In genomic region chr17:40582328-40582901, GRCh38 we compare ENCODE assay signal across 9 cellular contexts. TPM values are rescaled to one million over a fixed set of nuclear protein-coding genes. Genes with fewer than 3 reads are reported as not detected.
DNase-seq lines count a peak whose midpoint lies in the region; ATAC-seq, FAIRE-seq and TF ChIP-seq lines count a peak whose summit lies in the region.
"Had no signal": no experiment of that assay in that cellular context is flagged by ENCODE, and none has a peak within 500 bp of the region (broad histone marks: within the 10 kb centered on the region; RNA-seq: fewer than 3 reads in every experiment).

No MANE protein-coding gene starts in this region.

- no TSS peak for BruUV-seq in GM12878 (replicated peaks; lab: Mats Ljungman, UMichigan)

- H3K9me3 Mint-ChIP-seq in natural killer cell treated with Interleukin-12 subunit alpha and Interleukin-12 subunit beta and Interleukin-15 and Interleukin-18, amount 100 ng/mL, for 72 hours = peaks cover 12% of the 10 kb centered on the region

- peak overlapping the region; percentile 49 for H3K4me2 ChIP-seq in GM12878 (ENCODE audit: control insufficient read depth, insufficient read depth)

- no peak for TF ChIP-seq POLR2A in Peyer's patch (IDR thresholded peaks at IDR 0.05)
- TF ChIP-seq POLR2A in GM12878 (IDR thresholded peaks at IDR 0.05; ENCODE audit: low read depth, low read length) = no peak

- TF ChIP-seq CTCF in Peyer's patch (IDR thresholded peaks at IDR 0.05) (no peak), GM12878 (IDR thresholded peaks at IDR 0.05 in 2 of 3, conservative IDR thresholded peaks at IDR 0.05 in 1 of 3; ENCODE audit: control insufficient read depth in 2 of 3, extremely low read depth in 1 of 3, insufficient read depth in 1 of 3, low read depth in 3 of 3, low read length in 3 of 3) (no peak), WERI-Rb-1 (IDR thresholded peaks at IDR 0.05; ENCODE audit: low read depth, low read length) (no peak)

- H3K36me3 ChIP-seq in Peyer's patch (no peaks in the 10 kb centered on the region), GM12878 (ENCODE audit: control insufficient read depth in 2 of 2, insufficient read depth in 2 of 2, low read length in 1 of 2) (no peaks in the 10 kb centered on the region), WERI-Rb-1 (no peaks in the 10 kb centered on the region)

- no peaks in the 10 kb centered on the region for H4K20me1 ChIP-seq in GM12878 (ENCODE audit: control insufficient read depth, insufficient read depth)

- H3K9me3 ChIP-seq in Peyer's patch (no peaks in the 10 kb centered on the region), GM12878 (replicated peaks; ENCODE audit: control insufficient read depth, insufficient read depth, low read length) (peaks cover 6% of the 10 kb centered on the region), WERI-Rb-1 (ENCODE audit: severe bottlenecking) (peaks cover 25% of the 10 kb centered on the region)

- no peak overlapping the region for H2AFZ ChIP-seq in GM12878 (ENCODE audit: control insufficient read depth, low read depth, low read length)

- H3K4me1 ChIP-seq in Peyer's patch = peaks cover 0 to 21% (median 4%) of the 10 kb centered on the region in 4 donors
- H3K4me1 ChIP-seq in GM12878 (ENCODE audit: control insufficient read depth, insufficient read depth, low read length) = peaks cover 28% of the 10 kb centered on the region

- FAIRE-seq in GM12878 (lab: Jason Lieb, UNC) = peak; percentile 59
- FAIRE-seq: astrocyte had no signal

- H3K79me2 ChIP-seq in GM12878 (ENCODE audit: control insufficient read depth, insufficient read depth, low read length) = no peaks in the 10 kb centered on the region

- H3K36me3 Mint-ChIP-seq in natural killer cell treated with Interleukin-12 subunit alpha and Interleukin-12 subunit beta and Interleukin-15 and Interleukin-18, amount 100 ng/mL, for 72 hours = peaks cover 25% of the 10 kb centered on the region

- RAD21 ChIA-PET in GM12878 (lab: Charles Lee; ENCODE audit: unreplicated experiment) = interaction anchor here (1.0 to 3.6 kb wide), 8 partner anchors 15 to 40 kb away, joined by 4 to 31 read pairs (median 8); no protein-coding TSS in a partner anchor

- TF ChIP-seq RAD21 in GM12878 (IDR thresholded peaks at IDR 0.05; ENCODE audit: insufficient read depth, low read depth, low read length) = 0 out of 2 replicates have a peak, but pooled peaks have one; percentile 4

- peak overlapping the region in 1 of 2 donors; percentile 39 for H3K27ac Mint-ChIP-seq in natural killer cell treated with Interleukin-12 subunit alpha and Interleukin-12 subunit beta and Interleukin-15 and Interleukin-18, amount 100 ng/mL, for 72 hours

- ATAC-seq in GM19467 (IDR thresholded peaks at IDR 0.05; ENCODE audit: unreplicated experiment) (peak; percentile 90), HG03521 (IDR thresholded peaks at IDR 0.05; ENCODE audit: unreplicated experiment) (peak; percentile 74), GM12878 (peak; percentile 87)
- ATAC-seq in natural killer cell treated with Interleukin-12 subunit alpha and Interleukin-12 subunit beta and Interleukin-15 and Interleukin-18, amount 100 ng/mL, for 72 hours = peak; percentile 64 to 78

- H3K4me3 ChIP-seq in Peyer's patch = no peak overlapping the region
- H3K4me3 ChIP-seq in GM12878 = no peak overlapping the region
- H3K4me3 ChIP-seq in WERI-Rb-1 (ENCODE audit: low read depth, low read length) = no peak overlapping the region

- peak; percentile 92 for DNase-seq in COR-L47 (lab: John Stamatoyannopoulos, UW)
- DNase-seq in Peyer's patch = peak in 2 of 3 donors; percentile 95 to 96
- peak; percentile 99 for DNase-seq in GM12878 (ENCODE audit: low read depth, low spot score)
- DNase-seq in natural killer cell treated with Interleukin-12 subunit alpha and Interleukin-12 subunit beta and Interleukin-15 and Interleukin-18, amount 100 ng/mL, for 72 hours (ENCODE audit: low spot score) = no peak
- DNase-seq in WERI-Rb-1 = no peak
- DNase-seq in AG20443 (ENCODE audit: low spot score) = no peak

- in situ Hi-C loops in GM12878 (cut with MboI) = no loop called here

- peak overlapping the region; percentile 16 to 80 (median 44) for H3K27ac ChIP-seq in Peyer's patch
- no peak overlapping the region for H3K27ac ChIP-seq in GM12878 (ENCODE audit: control insufficient read depth, insufficient read depth)
- no peak overlapping the region for H3K27ac ChIP-seq in WERI-Rb-1

- H3K27me3 ChIP-seq in Peyer's patch (no peaks in the 10 kb centered on the region), GM12878 (replicated peaks in 1 of 2; ENCODE audit: control insufficient read depth in 2 of 2, insufficient read depth in 2 of 2, low read length in 1 of 2) (peaks cover 0 to 4% of the 10 kb centered on the region in 2 experiments; a peak in 1 of 4 replicates), WERI-Rb-1 (ENCODE audit: insufficient read depth, low read depth, severe bottlenecking) (peaks cover 28% of the 10 kb centered on the region)

- POLR2A ChIA-PET in GM12878 (lab: Charles Lee) = interaction anchor here (0.6 to 2.8 kb wide), 11 partner anchors 8 to 93 kb away, joined by 3 to 18 read pairs (median 4); no protein-coding TSS in a partner anchor

- peaks cover 29 to 32% of the 10 kb centered on the region in 2 donors for H3K4me1 Mint-ChIP-seq in natural killer cell treated with Interleukin-12 subunit alpha and Interleukin-12 subunit beta and Interleukin-15 and Interleukin-18, amount 100 ng/mL, for 72 hours (ENCODE audit: low read depth in 2 of 2)

- CTCF ChIA-PET in GM12878 (lab: Yijun Ruan, JAX) = interaction anchor here (0.8 to 2.2 kb wide), 8 partner anchors 8 to 33 kb away, joined by 3 to 13 read pairs (median 4); no protein-coding TSS in a partner anchor

- peaks cover 1 to 9% of the 10 kb centered on the region in 2 donors for H3K27me3 Mint-ChIP-seq in natural killer cell treated with Interleukin-12 subunit alpha and Interleukin-12 subunit beta and Interleukin-15 and Interleukin-18, amount 100 ng/mL, for 72 hours

- SMC1A ChIA-PET in GM12878 (lab: Charles Lee; ENCODE audit: uncharacterized antibody, unreplicated experiment) = interaction anchor here (0.8 to 3.0 kb wide), 12 partner anchors 9 to 33 kb away, joined by 3 to 21 read pairs (median 5); partner anchors contain the start of gene CCR7

- 2% methylated on average over 11 of the region's 11 CpGs for WGBS in GM12878 (ENCODE audit: insufficient coverage, insufficient replicate concordance, low lambda C conversion rate, missing lambda C conversion rate)

- H3K9ac ChIP-seq in GM12878 (ENCODE audit: control insufficient read depth, insufficient read depth, low read length) = no peak overlapping the region

- H3K4me3 Mint-ChIP-seq in natural killer cell treated with Interleukin-12 subunit alpha and Interleukin-12 subunit beta and Interleukin-15 and Interleukin-18, amount 100 ng/mL, for 72 hours = peak overlapping the region; percentile 76

- peak; percentile 59 to 60; a peak in 2 of 4 replicates for TF ChIP-seq EP300 in GM12878 (IDR thresholded peaks at IDR 0.05; ENCODE audit: borderline replicate concordance in 1 of 2, control insufficient read depth in 1 of 2, low read depth in 2 of 2, low read length in 2 of 2)

- intact Hi-C loops in GM12878 (cut with micrococcal nuclease; ENCODE audit: unreplicated experiment) = loop anchor here (1.0 to 2.0 kb wide), 3 partner anchors 16 to 32 kb away; partner anchors contain the start of gene CCR7

TF ChIP-seq in GM12878, 131 proteins besides CTCF, POLR2A, EP300 and RAD21 (continues in another document):
- TF ChIP-seq SMC3 (IDR thresholded peaks at IDR 0.05; ENCODE audit: borderline replicate concordance, low read length) = no peak; the same call in 1 of the 2 replicates

RNA-seq across cellular contexts. Expression of gene CCR7, which starts 17.1 kb away (rescaled TPM):
- total RNA-seq in Peyer's patch = 10 to 100 TPM in 1 of 4 donors, 1 to 10 TPM in 1, not detected in 2; 3.1 to 22.3 TPM
- 1,072 and 1,160 TPM in 2 replicates for total RNA-seq in GM12878 (2013; cell fraction: nucleolus; rRNA removed)
- 235 and 242 TPM in 2 replicates for total RNA-seq in GM12878 (2014; rRNA removed)
- total RNA-seq in GM12878 (2014; rRNA removed; fragmentation: Illumina TruSeq; extraction: Trizol) = 131 and 136 TPM in 2 replicates
- total RNA-seq in GM12878 (2021) = 192 and 209 TPM in 2 replicates
- polyA plus RNA-seq in GM12878 (2011; ENCODE audit: low read depth) = 96.4 TPM
- polyA plus RNA-seq in GM12878 (2011; rRNA removed) = 696 and 1,171 TPM in 2 replicates
- polyA plus RNA-seq in GM12878 (2011; cell fraction: cytosol; rRNA removed) = 1,486 and 1,699 TPM in 2 replicates
- 1,140 and 1,750 TPM in 2 replicates for polyA plus RNA-seq in GM12878 (2011; cell fraction: nucleus; rRNA removed)
- 149 and 215 TPM in 2 replicates for polyA plus RNA-seq in GM12878 (2012)
- polyA plus RNA-seq in GM12878 (2014; fragmentation: Illumina TruSeq; extraction: Trizol) = 171 and 245 TPM in 2 replicates
- polyA plus RNA-seq in GM12878 (2014; fragmentation: Nextera tagmentation; extraction: Ambion mirVana) = 100 to 1,000 TPM; 235 to 294 TPM
- 258 and 274 TPM in 2 replicates for polyA plus RNA-seq in GM12878 (2014; rRNA removed)
- polyA plus RNA-seq in GM12878 (2016; fragmentation: Nextera tagmentation; extraction: Ambion mirVana) = 100 to 1,000 TPM; 571 to 606 TPM
- polyA minus RNA-seq in GM12878 (2011; rRNA and poly(A)+ RNA removed) = 2,298 and 2,348 TPM in 2 replicates
- polyA minus RNA-seq in GM12878 (2011; cell fraction: cytosol; rRNA and poly(A)+ RNA removed) = 332 and 352 TPM in 2 replicates
- 378 and 542 TPM in 2 replicates for polyA minus RNA-seq in GM12878 (2011; cell fraction: nucleus; rRNA and poly(A)+ RNA removed)
- 10 to 100 TPM; 65.7 to 71.1 TPM for total RNA-seq in natural killer cell treated with Interleukin-12 subunit alpha and Interleukin-12 subunit beta and Interleukin-15 and Interleukin-18, amount 100 ng/mL, for 72 hours
- total RNA-seq: astrocyte had no signal

Comparison
In these comparisons a context has a peak if more than half of its experiments do, and no peak if none do; other contexts are left out.
1. DNase-seq: peak in COR-L47 (single experiment), Peyer's patch (2 of 3) and GM12878 (single experiment); none in natural killer cell treated with Interleukin-12 subunit alpha and Interleukin-12 subunit beta and Interleukin-15 and Interleukin-18, amount 100 ng/mL, for 72 hours (single experiment), WERI-Rb-1 (single experiment) and AG20443 (single experiment).
2. H3K27ac ChIP-seq: peak in Peyer's patch (4 of 4); none in GM12878 (single experiment) and WERI-Rb-1 (single experiment).
3. Peak in every context shown above with its lines, with median percentiles within 50 percentile points of each other: ATAC-seq.